ENCODE assay signal across 7 cellular contexts in the genomic region with DNA sequence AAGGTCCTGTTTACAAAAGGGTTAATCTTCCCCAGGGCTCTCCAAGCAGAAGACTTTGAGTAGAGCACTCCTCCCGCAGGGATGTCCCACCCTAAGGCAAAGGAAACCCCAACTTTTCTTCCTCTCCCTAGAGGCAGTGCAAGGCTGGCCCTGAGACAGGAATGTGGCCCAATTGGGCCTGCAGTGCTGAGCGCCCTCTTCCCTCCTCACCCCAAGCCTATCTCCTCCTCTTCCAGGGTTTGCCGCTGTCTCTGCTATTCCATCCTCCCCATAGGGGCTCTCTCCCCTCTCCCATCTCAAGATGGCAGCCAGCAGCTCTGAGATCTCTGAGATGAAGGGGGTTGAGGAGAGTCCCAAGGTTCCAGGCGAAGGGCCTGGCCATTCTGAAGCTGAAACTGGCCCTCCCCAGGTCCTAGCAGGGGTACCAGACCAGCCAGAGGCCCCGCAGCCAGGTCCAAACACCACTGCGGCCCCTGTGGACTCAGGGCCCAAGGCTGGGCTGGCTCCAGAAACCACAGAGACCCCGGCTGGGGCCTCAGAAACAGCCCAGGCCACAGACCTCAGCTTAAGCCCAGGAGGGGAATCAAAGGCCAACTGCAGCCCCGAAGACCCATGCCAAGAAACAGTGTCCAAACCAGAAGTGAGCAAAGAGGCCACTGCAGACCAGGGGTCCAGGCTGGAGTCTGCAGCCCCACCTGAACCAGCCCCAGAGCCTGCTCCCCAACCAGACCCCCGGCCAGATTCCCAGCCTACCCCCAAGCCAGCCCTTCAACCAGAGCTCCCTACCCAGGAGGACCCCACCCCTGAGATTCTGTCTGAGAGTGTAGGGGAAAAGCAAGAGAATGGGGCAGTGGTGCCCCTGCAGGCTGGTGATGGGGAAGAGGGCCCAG. TPM values are rescaled to one million over a fixed set of nuclear protein-coding genes. Genes with fewer than 3 reads are reported as not detected.
DNase-seq lines count a peak whose midpoint lies in the region; ATAC-seq and TF ChIP-seq lines count a peak whose summit lies in the region.
"Had no signal": no experiment of that assay in that cellular context is flagged by ENCODE, and none has a peak within 500 bp of the region (broad histone marks: within the 10 kb centered on the region; RNA-seq: fewer than 3 reads in every experiment).

No MANE protein-coding gene starts in this region.

- no peak overlapping the region for H2AFZ ChIP-seq in mammary epithelial cell (ENCODE audit: low read depth, low read length)

- H3K4me1 ChIP-seq in mammary epithelial cell (ENCODE audit: insufficient read depth, low read length): peaks cover 45% of the 10 kb centered on the region
- peaks cover 59% of the 10 kb centered on the region for H3K4me1 ChIP-seq in upper lobe of right lung

- POLR2A ChIA-PET in MCF 10A (lab: Yijun Ruan, JAX): interaction anchor here (0.7 kb wide), 1 partner anchor 746 kb away, joined by 3 read pairs; no protein-coding TSS in a partner anchor

- peaks cover 7% of the 10 kb centered on the region for H3K36me3 ChIP-seq in mammary epithelial cell (ENCODE audit: insufficient read depth, low read length)
- peaks cover 24% of the 10 kb centered on the region for H3K36me3 ChIP-seq in upper lobe of right lung

- H3K4me3 ChIP-seq in mammary epithelial cell (replicated peaks in 1 of 3; ENCODE audit: insufficient read depth in 1 of 3, low read depth in 2 of 3, low read length in 3 of 3) (no peak overlapping the region), iPS-11a (ENCODE audit: low read depth, low read length) (peak overlapping the region; percentile 72), upper lobe of right lung (peak overlapping the region; percentile 54)

- CTCF ChIA-PET in MCF 10A (lab: Yijun Ruan, JAX): interaction anchor here (0.6 to 0.7 kb wide), 3 partner anchors 36 to 870 kb away, joined by 3 read pairs; no protein-coding TSS in a partner anchor
- CTCF ChIA-PET in mammary epithelial cell (lab: Charles Lee; ENCODE audit: low non-redundant PET): no interaction called here

- in situ Hi-C loops in mammary epithelial cell (cut with MboI; ENCODE audit: low sequenced_read_pairs in 2 of 2): loop anchor here in 1 of 2 donors (25.0 kb wide), 1 partner anchor 199 kb away; a partner anchor contains a TSS

- H3K9me3 ChIP-seq in mammary epithelial cell (replicated peaks; ENCODE audit: insufficient read depth, low read length): no peaks in the 10 kb centered on the region
- H3K9me3 ChIP-seq in upper lobe of right lung: no peaks in the 10 kb centered on the region

- H3K27ac Mint-ChIP-seq in MCF 10A (ENCODE audit: low read depth, unreplicated experiment): no peak overlapping the region

- H3K9me3 Mint-ChIP-seq in MCF 10A (ENCODE audit: unreplicated experiment): no peaks in the 10 kb centered on the region

- no peak for ATAC-seq in upper lobe of right lung

- no TSS peak for BruUV-seq in MCF 10A (replicated peaks; lab: Mats Ljungman, UMichigan)
- no TSS peak for BruUV-seq in mammary epithelial cell (replicated peaks; lab: Mats Ljungman, UMichigan)

- peak overlapping the region; percentile 69 for H3K4me3 Mint-ChIP-seq in MCF 10A (ENCODE audit: unreplicated experiment)

- H3K4me1 Mint-ChIP-seq in MCF 10A (ENCODE audit: insufficient read depth, unreplicated experiment): peaks cover 36% of the 10 kb centered on the region

- H3K27me3 ChIP-seq in mammary epithelial cell (ENCODE audit: insufficient read depth, low read length): no peaks in the 10 kb centered on the region
- no peaks in the 10 kb centered on the region for H3K27me3 ChIP-seq in upper lobe of right lung

- H3K27me3 Mint-ChIP-seq in MCF 10A (ENCODE audit: insufficient read depth, unreplicated experiment): no peaks in the 10 kb centered on the region

- H3K79me2 ChIP-seq in mammary epithelial cell (ENCODE audit: insufficient read depth, low read length): peaks cover 36% of the 10 kb centered on the region

- H3K27ac ChIP-seq in mammary epithelial cell (ENCODE audit: insufficient read depth, low read depth, low read length) (no peak overlapping the region), upper lobe of right lung (peak overlapping the region; percentile 17)

- dilution Hi-C loops in mammary epithelial cell (cut with HindIII; ENCODE audit: low sequenced_read_pairs): no loop called here

- TF ChIP-seq CTCF in MCF 10A (IDR thresholded peaks at IDR 0.05; ENCODE audit: unreplicated experiment) (no peak), mammary epithelial cell (conservative IDR thresholded peaks at IDR 0.05 in 1 of 2, IDR thresholded peaks at IDR 0.05 in 1 of 2; ENCODE audit: extremely low read depth in 1 of 2, insufficient read depth in 1 of 2, low read depth in 1 of 2, low read length in 2 of 2) (no peak), upper lobe of right lung (IDR thresholded peaks at IDR 0.05) (no peak)

- DNase-seq in MCF 10A (ENCODE audit: unreplicated experiment) (no peak), mammary epithelial cell (no peak), upper lobe of right lung (no peak), MV-4-11 (lab: John Stamatoyannopoulos, UW) (no peak), putamen (ENCODE audit: low spot score) (no peak)
- DNase-seq: DMS 273 treated with DMSO at 0.1 percent for 48 hours had no signal

- H3K4me2 ChIP-seq in mammary epithelial cell (ENCODE audit: insufficient read depth, low read depth, low read length): no peak overlapping the region

- H3K9ac ChIP-seq in mammary epithelial cell (ENCODE audit: insufficient read depth, low read length): no peak overlapping the region

- peaks cover 31% of the 10 kb centered on the region for H3K36me3 Mint-ChIP-seq in MCF 10A (ENCODE audit: insufficient read depth, unreplicated experiment)

- WGBS in mammary epithelial cell (ENCODE audit: low coverage, missing lambda C conversion rate): 86% methylated on average over 3 of the region's 9 CpGs

- no peaks in the 10 kb centered on the region for H4K20me1 ChIP-seq in mammary epithelial cell (ENCODE audit: insufficient read depth, low read length)

- intact Hi-C loops in MCF 10A (cut with micrococcal nuclease) (no loop called here), mammary epithelial cell (cut with micrococcal nuclease) (loop anchor here (5.0 kb wide), 1 partner anchor 184 kb away; a partner anchor contains a TSS), upper lobe of right lung (cut with DNase I) (no loop called here)

RNA-seq across cellular contexts. Expression of a gene that starts 1.0 kb away (rescaled TPM):
- 0.42 and 0.96 TPM in 2 replicates for total RNA-seq in MCF 10A (2022)
- under 1 TPM in 1 of 2 donors, not detected in 1; 0.42 TPM for total RNA-seq in mammary epithelial cell
- polyA plus RNA-seq in mammary epithelial cell: 0.07 TPM
- polyA minus RNA-seq in mammary epithelial cell: not detected
- total RNA-seq in upper lobe of right lung: 2.7 TPM

RNA-seq across cellular contexts. Expression of a gene that starts 3.0 kb away (rescaled TPM):
- total RNA-seq in MCF 10A (2022) (21.3 and 25.0 TPM in 2 replicates), mammary epithelial cell (10 to 100 TPM; 13.7 to 24.9 TPM), upper lobe of right lung (15.2 TPM)
- polyA plus RNA-seq in mammary epithelial cell: 25.1 TPM
- 18.4 TPM for polyA minus RNA-seq in mammary epithelial cell

RNA-seq across cellular contexts. Expression of a gene that starts 6.7 kb away (rescaled TPM):
- total RNA-seq in MCF 10A (2022) (185 and 194 TPM in 2 replicates), mammary epithelial cell (100 to 1,000 TPM in 1 of 2 donors, 10 to 100 TPM in 1; 80.2 to 139 TPM), upper lobe of right lung (148 TPM)
- polyA plus RNA-seq in mammary epithelial cell: 117 TPM
- 374 TPM for polyA minus RNA-seq in mammary epithelial cell

RNA-seq across cellular contexts. Expression of a gene that starts 7.3 kb away (rescaled TPM):
- total RNA-seq in MCF 10A (2022) (56.5 and 71.9 TPM in 2 replicates), mammary epithelial cell (100 to 1,000 TPM; 116 to 138 TPM), upper lobe of right lung (247 TPM)
- 102 TPM for polyA plus RNA-seq in mammary epithelial cell
- 493 TPM for polyA minus RNA-seq in mammary epithelial cell

RNA-seq across cellular contexts. Expression of a gene that starts 22.4 kb away (rescaled TPM):
- total RNA-seq in MCF 10A (2022): 36.3 and 53.8 TPM in 2 replicates
- total RNA-seq in mammary epithelial cell: 10 to 100 TPM; 20.2 to 55.0 TPM
- polyA plus RNA-seq in mammary epithelial cell: 61.0 TPM
- 90.3 TPM for polyA minus RNA-seq in mammary epithelial cell
- total RNA-seq in upper lobe of right lung: 19.8 TPM

Comparison
In these comparisons a context has a peak if more than half of its experiments do, and no peak if none do; other contexts are left out.
1. H3K4me3 ChIP-seq: peak in iPS-11a (single experiment) and upper lobe of right lung (single experiment); none in mammary epithelial cell (0 of 3).